In the genomic region with DNA sequence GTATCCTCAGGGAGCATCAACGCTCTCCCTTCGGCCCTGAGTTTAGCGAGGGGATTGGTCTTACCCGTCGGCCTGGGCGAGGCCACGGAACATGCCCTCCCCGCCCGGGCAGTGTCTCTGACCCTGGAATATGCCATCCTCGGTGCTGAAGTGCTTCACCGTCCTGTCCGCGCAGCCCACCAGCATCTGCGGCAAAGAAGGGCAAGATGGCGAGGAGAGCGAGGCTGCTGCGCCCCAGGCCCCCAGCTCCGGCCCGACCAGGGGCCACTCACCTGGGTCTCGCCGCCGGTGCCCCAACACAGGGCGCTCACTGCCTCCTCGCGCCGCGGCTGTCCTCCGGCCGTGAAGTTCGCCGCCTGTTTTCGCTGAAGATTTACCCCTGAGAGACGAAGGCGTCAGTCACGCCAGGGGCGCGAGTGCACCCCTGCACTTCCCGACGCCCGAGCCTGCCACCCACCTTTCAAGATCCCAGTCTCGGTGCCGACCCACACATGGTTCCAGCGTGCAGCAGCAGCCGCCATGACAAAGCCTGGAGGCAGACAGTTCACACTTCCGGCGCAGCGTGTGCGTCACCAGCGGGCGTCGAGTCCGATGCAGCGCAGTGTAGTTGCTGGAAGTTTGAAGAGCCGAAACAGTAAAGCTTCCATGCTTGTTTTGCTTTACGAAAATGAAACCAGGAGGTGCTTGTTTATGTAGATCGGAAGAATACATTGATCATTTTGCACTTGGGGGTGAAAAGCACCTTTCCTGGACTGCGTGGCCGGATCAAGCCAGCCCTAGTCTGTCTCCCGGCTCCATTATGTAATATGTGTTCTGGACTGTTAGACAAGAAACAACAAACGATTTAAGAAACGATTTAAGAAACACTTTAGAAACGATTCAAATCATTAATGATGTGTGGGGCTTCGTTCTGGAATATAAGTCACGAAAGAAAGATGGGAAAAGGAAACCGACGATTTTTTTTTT, we compare ENCODE assay signal across 8 cellular contexts. TPM values are rescaled to one million over a fixed set of nuclear protein-coding genes. Genes with fewer than 3 reads are reported as not detected.
A peak's percentile ranks its signal among the peaks of the same experiment; 100 is the strongest.
DNase-seq lines count a peak whose midpoint lies in the region; ATAC-seq and TF ChIP-seq lines count a peak whose summit lies in the region.

Gene WDR74, minus strand, starts transcription at position 541 of the 966 bp plus-strand sequence. Its CDS starts 20 bp downstream, at position 521.

- H3K27ac ChIP-seq in HUES48 (ENCODE audit: low read depth, low read length) (peak within 1 kb of the TSS; percentile 97), endodermal cell (ENCODE audit: low read depth, low read length) (peak within 1 kb of the TSS; percentile 100)

- peaks cover 28% of the 10 kb centered on the region for H3K36me3 Mint-ChIP-seq in endodermal cell (ENCODE audit: low read depth)

- no peaks in the 10 kb centered on the region for H3K27me3 Mint-ChIP-seq in endodermal cell (ENCODE audit: insufficient read depth)

- ATAC-seq in GM21360 (IDR thresholded peaks at IDR 0.05; ENCODE audit: unreplicated experiment) = peak; percentile 50

- H3K27ac Mint-ChIP-seq in endodermal cell = no peak within 1 kb of the TSS

- no peaks in the 10 kb centered on the region for H3K9me3 Mint-ChIP-seq in endodermal cell

- no peak within 1 kb of the TSS for H3K4me3 Mint-ChIP-seq in endodermal cell

- H3K27me3 ChIP-seq in HUES48 (ENCODE audit: control insufficient read depth, insufficient read depth, low read length) (no peaks in the 10 kb centered on the region), endodermal cell (ENCODE audit: control insufficient read depth, insufficient read depth, low read length, poor library complexity, severe bottlenecking) (no peaks in the 10 kb centered on the region)

- H3K9me3 ChIP-seq in HUES48 (ENCODE audit: control insufficient read depth, insufficient read depth, low read length) (no peaks in the 10 kb centered on the region), endodermal cell (ENCODE audit: control insufficient read depth, low read length) (no peaks in the 10 kb centered on the region)

- H3K4me3 ChIP-seq in HUES48 (ENCODE audit: low read depth, low read length) (peak within 1 kb of the TSS; percentile 92), endodermal cell (ENCODE audit: low read length) (peak within 1 kb of the TSS; percentile 98)

- H3K4me1 Mint-ChIP-seq in endodermal cell = peaks cover 6% of the 10 kb centered on the region

- peak within 1 kb of the TSS; percentile 91 for H3K9ac ChIP-seq in HUES48 (ENCODE audit: low read depth, low read length)
- peak within 1 kb of the TSS; percentile 86 for H3K9ac ChIP-seq in endodermal cell (ENCODE audit: extremely low read depth, low read length, poor library complexity, severe bottlenecking)

- H3K36me3 ChIP-seq in HUES48 (ENCODE audit: control insufficient read depth, insufficient read depth, low read length) = peaks cover 35% of the 10 kb centered on the region
- peaks cover 31% of the 10 kb centered on the region for H3K36me3 ChIP-seq in endodermal cell (ENCODE audit: control insufficient read depth, insufficient read depth, low read length)

- TF ChIP-seq CTCF in endodermal cell (conservative IDR thresholded peaks at IDR 0.05) = no peak

- DNase-seq in COR-L47 (lab: John Stamatoyannopoulos, UW) = peak; percentile 87
- DNase-seq in NOMO-1 treated with dmso at 0.1 percent for 144 hours (lab: John Stamatoyannopoulos, UW; ENCODE audit: unreplicated experiment) = peak; percentile 84
- DNase-seq in activated CD8-positive, alpha-beta memory T cell treated with anti-CD3 and anti-CD28 coated beads for 48 hours (ENCODE audit: low read depth in 2 of 3, low spot score in 2 of 3) = peak in 2 of 3 experiments; percentile 69 to 73
- peak; percentile 95 for DNase-seq in endodermal cell
- DNase-seq in mesenteric fat pad (ENCODE audit: low spot score) = peak; percentile 96
- DNase-seq in stimulated activated CD8-positive, alpha-beta memory T cell treated with anti-CD3 and anti-CD28 coated beads, Interleukin-15, amount 100 ng/mL, for 24 hours (ENCODE audit: low read depth) = peak; percentile 80

- H3K4me1 ChIP-seq in HUES48 (ENCODE audit: control insufficient read depth, insufficient read depth, low read length) (peaks cover 8% of the 10 kb centered on the region), endodermal cell (ENCODE audit: control insufficient read depth, insufficient read depth, low read length) (no peaks in the 10 kb centered on the region)

- 0% methylated on average over 51 to 66 of the region's 66 CpGs for WGBS in endodermal cell (ENCODE audit: insufficient coverage in 1 of 2, insufficient read length in 1 of 2), 2 experiments

RNA-seq across cellular contexts. Expression of gene WDR74, which starts in this region (rescaled TPM):
- 10 to 100 TPM; 44.6 to 48.1 TPM for total RNA-seq in endodermal cell
- polyA plus RNA-seq in endodermal cell (2013, experiment 1 of 2) = 130 TPM
- polyA plus RNA-seq in endodermal cell (2013, experiment 2 of 2) = 195 TPM
- 50.9 TPM for total RNA-seq in mesenteric fat pad

Comparison
In these comparisons a context has a peak if more than half of its experiments do, and no peak if none do; other contexts are left out.
1. Peak in every context shown above with its lines: DNase-seq, ATAC-seq, H3K4me3 ChIP-seq and H3K27ac ChIP-seq.